ENCODE assay signal across 1 cellular context in genomic region chr2:126932966-126933555, GRCh38.
TF ChIP-seq lines count a peak whose summit lies in the region.

No MANE protein-coding gene starts in this region.

TF ChIP-seq in WTC11, 78 proteins besides CTCF, POLR2A, EP300 and RAD21 (continued from another document):
- TF ChIP-seq AR (CRISPR knock-in tag; IDR thresholded peaks at IDR 0.05) = no peak
- TF ChIP-seq MXD4 (CRISPR knock-in tag; IDR thresholded peaks at IDR 0.05; ENCODE audit: borderline replicate concordance) = no peak
- no peak for TF ChIP-seq FOXK1 (CRISPR knock-in tag; IDR thresholded peaks at IDR 0.05)
- TF ChIP-seq TEAD1 (CRISPR knock-in tag; IDR thresholded peaks at IDR 0.05) = no peak
